ENCODE assay signal across 8 cellular contexts in genomic region chr1:21368514-21369289, GRCh38.
DNase-seq lines count a peak whose midpoint lies in the region; ATAC-seq and TF ChIP-seq lines count a peak whose summit lies in the region.

No MANE protein-coding gene starts in this region.

- WGBS in SK-N-SH (ENCODE audit: low lambda C conversion rate): 33% methylated on average over 9 of the region's 9 CpGs
- WGBS in heart right ventricle, 2 donors: 15 to 17% methylated on average over 9 of the region's 9 CpGs
- WGBS in prostate gland: 28% methylated on average over 9 of the region's 9 CpGs

- H4K20me1 ChIP-seq in DOHH2 (ENCODE audit: control insufficient read depth, insufficient read depth, low read depth, low read length) (no peaks in the 10 kb centered on the region), SK-N-SH (ENCODE audit: insufficient read depth) (no peaks in the 10 kb centered on the region)

- H3F3A ChIP-seq in DOHH2 (ENCODE audit: control insufficient read depth, insufficient read depth): no peaks in the 10 kb centered on the region
- no peaks in the 10 kb centered on the region for H3F3A ChIP-seq in SK-N-SH (replicated peaks; ENCODE audit: insufficient read depth)

- intact Hi-C loops in heart right ventricle (cut with DNase I): loop anchor here (1.0 to 5.0 kb wide), 5 partner anchors 113 to 138 kb away; no protein-coding TSS in a partner anchor
- intact Hi-C loops in prostate gland (cut with DNase I): loop anchor here (1.0 to 2.0 kb wide), 2 partner anchors 113 to 136 kb away; no protein-coding TSS in a partner anchor

- H3K4me2 ChIP-seq in DOHH2 (ENCODE audit: low read length) (no peak overlapping the region), SK-N-SH (no peak overlapping the region)

- H3K9ac ChIP-seq in SK-N-SH (no peak overlapping the region), adipocyte (ENCODE audit: low read length) (no peak overlapping the region)

- H3K9me3 ChIP-seq in DOHH2 (ENCODE audit: control insufficient read depth, insufficient read depth, low read length) (no peaks in the 10 kb centered on the region), MG63 (no peaks in the 10 kb centered on the region), SK-N-SH (no peaks in the 10 kb centered on the region), adipocyte (ENCODE audit: control insufficient read depth, low read length) (no peaks in the 10 kb centered on the region), heart right ventricle (no peaks in the 10 kb centered on the region), prostate gland (no peaks in the 10 kb centered on the region)

- peak; percentile 100 for TF ChIP-seq RAD21 in SK-N-SH (IDR thresholded peaks at IDR 0.05; ENCODE audit: low read length)

- H2AFZ ChIP-seq in SK-N-SH (ENCODE audit: low read depth): no peak overlapping the region; the same call in 1 of the 2 replicates

- no peaks in the 10 kb centered on the region for H3K36me3 ChIP-seq in DOHH2 (ENCODE audit: control insufficient read depth, low read length)
- H3K36me3 ChIP-seq in MG63: no peaks in the 10 kb centered on the region
- no peaks in the 10 kb centered on the region for H3K36me3 ChIP-seq in SK-N-SH (replicated peaks in 1 of 2; ENCODE audit: control insufficient read depth in 1 of 2, insufficient read depth in 2 of 2, low read length in 1 of 2)
- H3K36me3 ChIP-seq in adipocyte (ENCODE audit: control insufficient read depth, insufficient read depth, low read length, severe bottlenecking): no peaks in the 10 kb centered on the region
- no peaks in the 10 kb centered on the region for H3K36me3 ChIP-seq in heart right ventricle
- H3K36me3 ChIP-seq in prostate gland: no peaks in the 10 kb centered on the region

- TF ChIP-seq CTCF in DOHH2 (IDR thresholded peaks at IDR 0.05; ENCODE audit: low read depth, low read length, poor library complexity, severe bottlenecking) (peak; percentile 97), SK-N-SH (IDR thresholded peaks at IDR 0.05) (peak; percentile 99), heart right ventricle (IDR thresholded peaks at IDR 0.05) (peak; percentile 94 to 100 (median 99)), prostate gland (IDR thresholded peaks at IDR 0.05) (peak; percentile 98 to 99 (median 99))

- H3K4me3 ChIP-seq in DOHH2 (ENCODE audit: low read length) (no peak overlapping the region), MG63 (no peak overlapping the region), SK-N-SH (ENCODE audit: low read depth in 2 of 2, low read length in 1 of 2) (peak overlapping the region in 1 of 2 experiments; percentile 51; a peak in 1 of 4 replicates), adipocyte (ENCODE audit: low read length) (no peak overlapping the region), heart right ventricle (peak overlapping the region in 1 of 10 donors; percentile 7), prostate gland (no peak overlapping the region)

- H3K4me1 ChIP-seq in DOHH2 (ENCODE audit: control insufficient read depth, low read length) (no peaks in the 10 kb centered on the region), SK-N-SH (ENCODE audit: control insufficient read depth in 1 of 2, insufficient read depth in 2 of 2, low read depth in 1 of 2, low read length in 1 of 2) (no peaks in the 10 kb centered on the region; a peak in 1 of 4 replicates), adipocyte (ENCODE audit: control insufficient read depth, insufficient read depth, low read length) (no peaks in the 10 kb centered on the region), heart right ventricle (peaks cover 0 to 12% (median 3%) of the 10 kb centered on the region in 9 donors), prostate gland (replicated peaks) (no peaks in the 10 kb centered on the region)

- TF ChIP-seq POLR2A in prostate gland (IDR thresholded peaks at IDR 0.05): no peak

- DNase-seq in MG63 (peak; percentile 72), SK-N-SH (peak; percentile 84), adipocyte (ENCODE audit: low read depth) (peak; percentile 95), heart right ventricle (peak; percentile 80 to 83), prostate gland (ENCODE audit: low spot score) (peak; percentile 66)

- CTCF ChIA-PET in SK-N-SH (lab: Yijun Ruan, JAX): interaction anchor here (0.5 to 9.2 kb wide), 97 partner anchors 9 to 681 kb away, joined by 3 to 253 read pairs (median 5); partner anchors contain the start of genes ALPL and KIF17

- H3K27ac ChIP-seq in DOHH2 (ENCODE audit: low read depth, low read length) (no peak overlapping the region), SK-N-SH (ENCODE audit: low read depth in 2 of 2, low read length in 1 of 2) (no peak overlapping the region), heart right ventricle (no peak overlapping the region), prostate gland (no peak overlapping the region)

- ATAC-seq in heart right ventricle (peak; percentile 90 to 97 (median 94)), HG02763 (IDR thresholded peaks at IDR 0.05; ENCODE audit: unreplicated experiment) (no peak), GM21825 (IDR thresholded peaks at IDR 0.05; ENCODE audit: unreplicated experiment) (no peak)

- H3K9me2 ChIP-seq in DOHH2 (replicated peaks; ENCODE audit: control insufficient read depth, low read length) (no peaks in the 10 kb centered on the region), SK-N-SH (no peaks in the 10 kb centered on the region)

- H3K27me3 ChIP-seq in DOHH2 (ENCODE audit: control insufficient read depth, low read length): no peaks in the 10 kb centered on the region
- H3K27me3 ChIP-seq in MG63: no peaks in the 10 kb centered on the region
- H3K27me3 ChIP-seq in SK-N-SH (ENCODE audit: insufficient read depth): no peaks in the 10 kb centered on the region
- no peaks in the 10 kb centered on the region for H3K27me3 ChIP-seq in adipocyte (replicated peaks; ENCODE audit: control insufficient read depth, insufficient read depth, low read length)
- no peaks in the 10 kb centered on the region for H3K27me3 ChIP-seq in heart right ventricle
- H3K27me3 ChIP-seq in prostate gland (replicated peaks; ENCODE audit: insufficient read depth): no peaks in the 10 kb centered on the region

- H3K79me2 ChIP-seq in DOHH2 (ENCODE audit: control insufficient read depth, low read length) (no peaks in the 10 kb centered on the region), SK-N-SH (ENCODE audit: insufficient read depth) (no peaks in the 10 kb centered on the region)

- no peak for TF ChIP-seq EP300 in SK-N-SH (IDR thresholded peaks at IDR 0.05; ENCODE audit: borderline replicate concordance in 1 of 2, low read depth in 1 of 2, low read length in 1 of 2)

- POLR2A ChIA-PET in SK-N-SH (lab: Yijun Ruan, JAX): interaction anchor here (0.6 to 1.0 kb wide), 3 partner anchors 114 to 136 kb away, joined by 3 to 8 read pairs (median 6); no protein-coding TSS in a partner anchor

TF ChIP-seq in SK-N-SH, 30 proteins besides CTCF, POLR2A, EP300 and RAD21:
- TF ChIP-seq, protein P1, sequence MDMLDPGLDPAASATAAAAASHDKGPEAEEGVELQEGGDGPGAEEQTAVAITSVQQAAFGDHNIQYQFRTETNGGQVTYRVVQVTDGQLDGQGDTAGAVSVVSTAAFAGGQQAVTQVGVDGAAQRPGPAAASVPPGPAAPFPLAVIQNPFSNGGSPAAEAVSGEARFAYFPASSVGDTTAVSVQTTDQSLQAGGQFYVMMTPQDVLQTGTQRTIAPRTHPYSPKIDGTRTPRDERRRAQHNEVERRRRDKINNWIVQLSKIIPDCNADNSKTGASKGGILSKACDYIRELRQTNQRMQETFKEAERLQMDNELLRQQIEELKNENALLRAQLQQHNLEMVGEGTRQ (IDR thresholded peaks at IDR 0.05; ENCODE audit: borderline replicate concordance, low read depth, low read length): no peak
- TF ChIP-seq FOXM1 (IDR thresholded peaks at IDR 0.05; ENCODE audit: low read depth) (no peak), TAF1 (IDR thresholded peaks at IDR 0.05; ENCODE audit: borderline replicate concordance, low read depth, low read length) (peak; percentile 23; the same call in 1 of the 2 replicates), NRF1 (IDR thresholded peaks at IDR 0.05; ENCODE audit: low read depth, low read length) (peak; percentile 22), SMC3 (IDR thresholded peaks at IDR 0.05; ENCODE audit: low read depth, low read length) (peak; percentile 100), RCOR1 (IDR thresholded peaks at IDR 0.05; ENCODE audit: low read length) (peak; percentile 60), RFX5 (IDR thresholded peaks at IDR 0.05; ENCODE audit: low read length) (no peak)

Comparison
In these comparisons a context has a peak if more than half of its experiments do, and no peak if none do; other contexts are left out.
1. ATAC-seq: peak in heart right ventricle (8 of 8); none in HG02763 (single experiment) and GM21825 (single experiment).
2. Peak in every context shown above with its lines, with median percentiles within 50 percentile points of each other: CTCF ChIP-seq and DNase-seq.